1 cellular context compared by ENCODE assay signal in the genomic region with DNA sequence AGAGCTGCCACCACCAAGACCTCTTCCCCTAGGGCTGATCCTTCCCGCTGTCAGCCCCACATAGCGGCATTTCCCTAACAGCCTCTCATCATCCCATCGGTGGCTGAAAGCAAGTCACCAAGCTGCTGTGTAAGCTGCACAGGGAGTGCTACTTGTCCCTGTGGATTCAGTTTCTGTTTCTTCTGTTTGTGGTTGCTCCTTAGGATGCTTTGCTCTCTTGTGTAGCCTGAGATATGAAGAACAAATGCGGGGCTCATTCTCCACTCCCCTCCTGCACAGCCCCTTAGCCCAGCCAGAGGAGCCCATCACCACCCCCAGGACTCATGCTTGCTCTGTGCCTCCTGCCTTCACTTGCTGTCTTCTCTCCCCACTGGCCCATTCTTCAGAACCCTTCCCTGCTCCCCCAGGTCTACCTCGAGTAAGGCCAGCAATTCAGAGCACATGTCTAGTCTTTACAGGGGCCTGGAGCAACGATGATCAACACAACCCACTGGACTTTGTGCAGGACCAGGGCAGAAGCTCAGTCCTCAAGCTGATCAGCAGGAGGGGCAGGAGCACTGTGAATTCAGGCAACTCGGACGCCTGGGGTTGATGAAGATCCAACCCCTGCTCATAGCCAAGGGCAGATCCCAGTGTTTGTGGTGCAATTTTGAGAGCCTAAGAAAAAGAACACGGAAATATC.
TF ChIP-seq lines count a peak whose summit lies in the region.

No MANE protein-coding gene starts in this region.

TF ChIP-seq in K562, 482 proteins besides CTCF, POLR2A, EP300 and RAD21 (continued from another document):
- TF ChIP-seq TBP (optimal IDR thresholded peaks at IDR 0.05; ENCODE audit: low read depth, low read length) (no peak), ZC3H4 (CRISPR knock-in tag; IDR thresholded peaks at IDR 0.05; ENCODE audit: borderline replicate concordance) (no peak), ELF1 (tag; IDR thresholded peaks at IDR 0.05) (no peak), POLR3A (IDR thresholded peaks at IDR 0.05; ENCODE audit: borderline replicate concordance, extremely low read depth, insufficient read depth, insufficient read length) (no peak), ZBTB7A (IDR thresholded peaks at IDR 0.05; ENCODE audit: borderline replicate concordance, control insufficient read depth, low read depth, low read length) (no peak)
TF ChIP-seq in K562: peak in this region for 0.
